In the genomic region with DNA sequence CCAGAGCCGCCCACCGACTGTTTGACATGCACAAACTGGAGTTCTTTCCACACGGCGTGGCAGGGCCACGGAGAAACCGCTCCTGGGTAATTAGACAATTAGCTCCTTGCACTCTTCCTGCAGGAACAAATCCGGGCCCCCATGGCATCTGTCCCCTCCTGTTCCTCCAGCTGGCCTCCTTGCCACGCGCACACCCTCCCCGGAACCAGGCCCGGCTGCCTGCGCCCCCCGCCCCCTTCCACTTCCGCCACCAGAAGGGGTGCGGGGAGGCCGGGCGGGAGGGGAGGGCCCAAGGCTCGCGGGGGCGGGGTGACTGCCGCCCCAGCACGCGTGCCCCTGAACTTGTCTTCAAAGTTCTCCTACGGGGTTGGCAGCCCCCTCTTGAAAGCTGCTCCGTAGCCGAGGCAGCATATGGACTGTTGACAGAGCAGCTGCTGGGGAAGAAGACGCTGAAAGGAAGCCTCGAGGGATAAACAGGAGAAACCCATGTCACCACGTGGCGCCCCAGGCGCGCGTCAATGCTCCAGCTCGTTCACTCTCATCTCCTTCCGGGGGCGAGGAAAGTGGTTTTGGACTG, we compare ENCODE assay signal across 8 cellular contexts.
DNase-seq lines count a peak whose midpoint lies in the region; ATAC-seq and TF ChIP-seq lines count a peak whose summit lies in the region.

No MANE protein-coding gene starts in this region.

- H3K4me2 ChIP-seq in mesenchymal stem cell (ENCODE audit: low read length, poor library complexity, severe bottlenecking): no peak overlapping the region

- H3K14ac ChIP-seq in mesenchymal stem cell (ENCODE audit: low read length in 2 of 2): no peak overlapping the region

- WGBS in mesenchymal stem cell: 85% methylated on average over 29 of the region's 36 CpGs
- WGBS in prostate gland: 55% methylated on average over 35 of the region's 36 CpGs

- H3K4me1 Mint-ChIP-seq in mesothelial cell of epicardium: peaks cover 16% of the 10 kb centered on the region

- no peak overlapping the region for H2AFZ ChIP-seq in mesenchymal stem cell (ENCODE audit: low read depth, low read length)

- no peaks in the 10 kb centered on the region for H3K79me1 ChIP-seq in mesenchymal stem cell (replicated peaks; ENCODE audit: low read length, poor library complexity, severe bottlenecking)

- H4K91ac ChIP-seq in mesenchymal stem cell (ENCODE audit: low read length): no peak overlapping the region

- H3K9me3 ChIP-seq in mesenchymal stem cell (ENCODE audit: control insufficient read depth, low read length): no peaks in the 10 kb centered on the region
- no peaks in the 10 kb centered on the region for H3K9me3 ChIP-seq in prostate gland

- no peaks in the 10 kb centered on the region for H3K36me3 Mint-ChIP-seq in mesothelial cell of epicardium

- TF ChIP-seq POLR2A in prostate gland (IDR thresholded peaks at IDR 0.05): no peak

- no peak overlapping the region for H4K8ac ChIP-seq in mesenchymal stem cell (ENCODE audit: low read length)

- H3K27ac ChIP-seq in mesenchymal stem cell (ENCODE audit: low read length, poor library complexity, severe bottlenecking) (no peak overlapping the region), prostate gland (no peak overlapping the region)

- H3K4me3 ChIP-seq in mesenchymal stem cell (ENCODE audit: insufficient read depth in 1 of 2, low read depth in 1 of 2, low read length in 2 of 2): no peak overlapping the region
- H3K4me3 ChIP-seq in prostate gland: no peak overlapping the region

- H3K27me3 ChIP-seq in mesenchymal stem cell (ENCODE audit: control insufficient read depth in 1 of 2, insufficient read depth in 1 of 2, low read length in 2 of 2): peaks cover 8 to 31% of the 10 kb centered on the region in 2 experiments
- H3K27me3 ChIP-seq in prostate gland (replicated peaks; ENCODE audit: insufficient read depth): no peaks in the 10 kb centered on the region

- H3K4ac ChIP-seq in mesenchymal stem cell (ENCODE audit: low read depth in 1 of 2, low read length in 2 of 2): no peak overlapping the region

- DNase-seq in AG20443 (ENCODE audit: low spot score) (peak; percentile 50), mesenchymal stem cell (no peak), mesothelial cell of epicardium (ENCODE audit: low spot score in 2 of 2, unreplicated experiment in 2 of 2) (no peak), prostate gland (ENCODE audit: low spot score) (no peak), SHP77 treated with DMSO at 0.1 percent for 48 hours (lab: John Stamatoyannopoulos, UW) (no peak), NCI-H510A (lab: John Stamatoyannopoulos, UW) (no peak)
- peak; percentile 1 for DNase-seq in activated effector memory CD4-positive, alpha-beta T cell treated with Interleukin-2 at 50 U/mL for 16 hours

- no peak for TF ChIP-seq CTCF in mesothelial cell of epicardium (IDR thresholded peaks at IDR 0.05; ENCODE audit: unreplicated experiment)
- TF ChIP-seq CTCF in prostate gland (IDR thresholded peaks at IDR 0.05): no peak

- ATAC-seq in HG02678 (IDR thresholded peaks at IDR 0.05; ENCODE audit: unreplicated experiment): peak; percentile 65

- no peak overlapping the region for H3K18ac ChIP-seq in mesenchymal stem cell (ENCODE audit: low read depth in 1 of 2, low read length in 2 of 2)

- peak overlapping the region; percentile 28 for H3K9ac ChIP-seq in mesenchymal stem cell (ENCODE audit: low read length)

- H3K27ac Mint-ChIP-seq in mesothelial cell of epicardium: no peak overlapping the region

- intact Hi-C loops in prostate gland (cut with DNase I): no loop called here

- H2BK120ac ChIP-seq in mesenchymal stem cell (ENCODE audit: low read depth, low read length): no peak overlapping the region

- H3K4me3 Mint-ChIP-seq in mesothelial cell of epicardium: no peak overlapping the region

- H3K36me3 ChIP-seq in mesenchymal stem cell (ENCODE audit: control insufficient read depth in 1 of 2, insufficient read depth in 2 of 2, low read depth in 1 of 2, low read length in 2 of 2): no peaks in the 10 kb centered on the region
- no peaks in the 10 kb centered on the region for H3K36me3 ChIP-seq in prostate gland

- H2BK5ac ChIP-seq in mesenchymal stem cell (ENCODE audit: low read depth, low read length, poor library complexity, severe bottlenecking): no peak overlapping the region

- no peaks in the 10 kb centered on the region for H3K9me3 Mint-ChIP-seq in mesothelial cell of epicardium

- H3K23ac ChIP-seq in mesenchymal stem cell (ENCODE audit: low read length in 2 of 2): no peak overlapping the region

- H2AK5ac ChIP-seq in mesenchymal stem cell (ENCODE audit: low read length, severe bottlenecking): no peak overlapping the region

- H2BK12ac ChIP-seq in mesenchymal stem cell (ENCODE audit: low read length in 2 of 2): no peak overlapping the region

- H3K4me1 ChIP-seq in mesenchymal stem cell (ENCODE audit: control insufficient read depth, insufficient read depth, low read depth, low read length): no peaks in the 10 kb centered on the region
- no peaks in the 10 kb centered on the region for H3K4me1 ChIP-seq in prostate gland (replicated peaks)

- H2BK15ac ChIP-seq in mesenchymal stem cell (ENCODE audit: low read depth, poor library complexity, severe bottlenecking): no peak overlapping the region

- H3K27me3 Mint-ChIP-seq in mesothelial cell of epicardium (ENCODE audit: low read depth): peaks cover 3% of the 10 kb centered on the region

Comparison
In these comparisons a context has a peak if more than half of its experiments do, and no peak if none do; other contexts are left out.
1. DNase-seq: peak in AG20443 (single experiment) and activated effector memory CD4-positive, alpha-beta T cell treated with Interleukin-2 at 50 U/mL for 16 hours (single experiment); none in mesenchymal stem cell (single experiment), mesothelial cell of epicardium (0 of 2), prostate gland (single experiment), SHP77 treated with DMSO at 0.1 percent for 48 hours (single experiment) and NCI-H510A (single experiment).